Comparison of ENCODE assay signal across 21 cellular contexts in genomic region chr3:31575448-31575847, GRCh38. TPM values are rescaled to one million over a fixed set of nuclear protein-coding genes. Genes with fewer than 3 reads are reported as not detected.
A peak's percentile ranks its signal among the peaks of the same experiment; 100 is the strongest.
DNase-seq lines count a peak whose midpoint lies in the region; ATAC-seq and TF ChIP-seq lines count a peak whose summit lies in the region.
"Had no signal": no experiment of that assay in that cellular context is flagged by ENCODE, and none has a peak within 500 bp of the region (broad histone marks: within the 10 kb centered on the region; RNA-seq: fewer than 3 reads in every experiment).

No MANE protein-coding gene starts in this region.

- TF ChIP-seq CTCF in psoas muscle (IDR thresholded peaks at IDR 0.05) (no peak), GM13977 (IDR thresholded peaks at IDR 0.05; ENCODE audit: extremely low read depth, insufficient read depth, missing control alignments) (no peak)

- WGBS in psoas muscle, 3 donors = 68 to 82% (median 74%) methylated on average over 2 of the region's 2 CpGs

- in situ Hi-C loops in GM13977 (cut with MboI; ENCODE audit: low pct_unique_long_range_greater_than_20kb, low sequenced_read_pairs, unreplicated experiment) = no loop called here

- peak; percentile 69 to 72 for ATAC-seq in CD4-positive, CD25-positive, alpha-beta regulatory T cell (ENCODE audit: low read depth in 2 of 2)
- peak; percentile 69 for ATAC-seq in T-helper 17 cell
- ATAC-seq in psoas muscle = no peak
- ATAC-seq: heart left ventricle had no signal

- intact Hi-C loops in psoas muscle (cut with DNase I) = loop anchor here in 1 of 2 donors (5.0 kb wide), 1 partner anchor 43 kb away; the partner anchor contains the start of gene STT3B

- H3K27ac ChIP-seq in CD4-positive, CD25-positive, alpha-beta regulatory T cell (ENCODE audit: insufficient read depth, low read length, poor library complexity, severe bottlenecking) = peak overlapping the region; percentile 33
- H3K27ac ChIP-seq in psoas muscle = no peak overlapping the region
- H3K27ac ChIP-seq: cardiac muscle cell, heart left ventricle, HL-60, thoracic aorta had no signal

- H3K4me3 ChIP-seq in CD4-positive, CD25-positive, alpha-beta regulatory T cell (ENCODE audit: low read depth, low read length) = peak overlapping the region; percentile 27
- H3K4me3 ChIP-seq in psoas muscle = no peak overlapping the region
- H3K4me3 ChIP-seq: cardiac muscle cell, heart left ventricle, lung, thoracic aorta had no signal

- H3K27me3 ChIP-seq in CD4-positive, CD25-positive, alpha-beta regulatory T cell (ENCODE audit: control insufficient read depth, insufficient read depth, low read length) = no peaks in the 10 kb centered on the region
- no peaks in the 10 kb centered on the region for H3K27me3 ChIP-seq in psoas muscle (ENCODE audit: insufficient read depth in 3 of 3, low read length in 2 of 3)
- H3K27me3 ChIP-seq: cardiac muscle cell, heart left ventricle had no signal

- peaks cover 23% of the 10 kb centered on the region for H3K36me3 ChIP-seq in CD4-positive, CD25-positive, alpha-beta regulatory T cell (ENCODE audit: control insufficient read depth, insufficient read depth, low read length)
- peaks cover 0 to 4% of the 10 kb centered on the region in 2 donors for H3K36me3 ChIP-seq in psoas muscle (ENCODE audit: insufficient read depth in 1 of 2, low read depth in 1 of 2)
- H3K36me3 ChIP-seq: cardiac muscle cell, thoracic aorta had no signal

- peak overlapping the region in 1 of 3 donors; percentile 21 for H3K27ac Mint-ChIP-seq in CD4-positive, CD25-positive, alpha-beta regulatory T cell
- H3K27ac Mint-ChIP-seq in T-helper 17 cell = no peak overlapping the region

- DNase-seq in CD4-positive, CD25-positive, alpha-beta regulatory T cell = peak in 1 of 3 donors; percentile 44
- DNase-seq in EL (peak; percentile 1), T-helper 17 cell (no peak), myocyte (ENCODE audit: low read depth) (peak; percentile 20), psoas muscle (no peak), GM13977 (ENCODE audit: low spot score) (no peak), NK-92 (lab: John Stamatoyannopoulos, UW; ENCODE audit: unreplicated experiment) (no peak)
- DNase-seq: AML-193; effector CD8-positive, alpha-beta T cell; heart left ventricle; NCI-H1092 treated with DMSO at 0.1 percent for 48 hours; NCI-H2107; NK-92 treated with Interleukin-12 subunit alpha and Interleukin-12 subunit beta, amount 100 ng/mL, for 24 hours; posterior cingulate gyrus; RPMI8226; small intestine; stimulated activated CD4-positive, alpha-beta T cell treated with anti-CD3 and anti-CD28 coated beads, Interleukin-4, amount 100 ng/mL, for 4 hours had no signal

- no peaks in the 10 kb centered on the region for H3K27me3 Mint-ChIP-seq in CD4-positive, CD25-positive, alpha-beta regulatory T cell
- no peaks in the 10 kb centered on the region for H3K27me3 Mint-ChIP-seq in T-helper 17 cell

- no peaks in the 10 kb centered on the region for H3K9me3 ChIP-seq in CD4-positive, CD25-positive, alpha-beta regulatory T cell (ENCODE audit: control insufficient read depth in 2 of 2, low read length in 2 of 2)
- H3K9me3 ChIP-seq in T-helper 17 cell (ENCODE audit: control insufficient read depth, low read length, poor library complexity, severe bottlenecking) (no peaks in the 10 kb centered on the region), psoas muscle (no peaks in the 10 kb centered on the region)
- H3K9me3 ChIP-seq: heart left ventricle, thoracic aorta had no signal

- H3K9me3 Mint-ChIP-seq in CD4-positive, CD25-positive, alpha-beta regulatory T cell = no peaks in the 10 kb centered on the region

- peak overlapping the region in 3 of 4 donors; percentile 1 to 39 (median 2) for H3K4me3 Mint-ChIP-seq in CD4-positive, CD25-positive, alpha-beta regulatory T cell
- H3K4me3 Mint-ChIP-seq in T-helper 17 cell = peak overlapping the region; percentile 62

- peaks cover 32% of the 10 kb centered on the region for H3K4me1 ChIP-seq in CD4-positive, CD25-positive, alpha-beta regulatory T cell (ENCODE audit: control insufficient read depth, insufficient read depth, low read length, poor library complexity, severe bottlenecking)
- peaks cover 60% of the 10 kb centered on the region for H3K4me1 ChIP-seq in psoas muscle

- peaks cover 21 to 50% (median 39%) of the 10 kb centered on the region in 4 donors for H3K4me1 Mint-ChIP-seq in CD4-positive, CD25-positive, alpha-beta regulatory T cell
- H3K4me1 Mint-ChIP-seq in T-helper 17 cell = peaks cover 48% of the 10 kb centered on the region

- H3K36me3 Mint-ChIP-seq in CD4-positive, CD25-positive, alpha-beta regulatory T cell = peaks cover 17% of the 10 kb centered on the region
- peaks cover 4% of the 10 kb centered on the region for H3K36me3 Mint-ChIP-seq in T-helper 17 cell (ENCODE audit: low read depth)

RNA-seq across cellular contexts. Expression of gene STT3B, which starts 42.7 kb away (rescaled TPM):
- 108 TPM for total RNA-seq in CD4-positive, CD25-positive, alpha-beta regulatory T cell
- polyA plus RNA-seq in CD4-positive, CD25-positive, alpha-beta regulatory T cell = 10 to 100 TPM; 85.1 to 91.3 (median 89.5) TPM
- total RNA-seq in T-helper 17 cell (100 to 1,000 TPM; 125 to 151 TPM), myocyte (131 and 154 TPM in 2 replicates), psoas muscle (10 to 100 TPM; 56.6 to 95.5 (median 60.6) TPM)
- polyA plus RNA-seq in myocyte (2012) = 64.6 TPM
- polyA plus RNA-seq in psoas muscle = 10 to 100 TPM; 33.8 to 61.3 (median 36.4) TPM

Comparison
In these comparisons a context has a peak if more than half of its experiments do, and no peak if none do; other contexts are left out.
1. ATAC-seq: peak in CD4-positive, CD25-positive, alpha-beta regulatory T cell (2 of 2) and T-helper 17 cell (single experiment); none in psoas muscle (0 of 4).
2. DNase-seq: peak in EL (single experiment) and myocyte (single experiment); none in T-helper 17 cell (0 of 3), psoas muscle (0 of 2), GM13977 (single experiment) and NK-92 (single experiment).